ENCODE assay signal across 1 cellular context in genomic region chr21:41750532-41751151, GRCh38.
TF ChIP-seq lines count a peak whose summit lies in the region.

No MANE protein-coding gene starts in this region.

TF ChIP-seq in HepG2, 621 proteins besides CTCF, POLR2A, EP300 and RAD21 (continued from another document):
- TF ChIP-seq, protein P1, sequence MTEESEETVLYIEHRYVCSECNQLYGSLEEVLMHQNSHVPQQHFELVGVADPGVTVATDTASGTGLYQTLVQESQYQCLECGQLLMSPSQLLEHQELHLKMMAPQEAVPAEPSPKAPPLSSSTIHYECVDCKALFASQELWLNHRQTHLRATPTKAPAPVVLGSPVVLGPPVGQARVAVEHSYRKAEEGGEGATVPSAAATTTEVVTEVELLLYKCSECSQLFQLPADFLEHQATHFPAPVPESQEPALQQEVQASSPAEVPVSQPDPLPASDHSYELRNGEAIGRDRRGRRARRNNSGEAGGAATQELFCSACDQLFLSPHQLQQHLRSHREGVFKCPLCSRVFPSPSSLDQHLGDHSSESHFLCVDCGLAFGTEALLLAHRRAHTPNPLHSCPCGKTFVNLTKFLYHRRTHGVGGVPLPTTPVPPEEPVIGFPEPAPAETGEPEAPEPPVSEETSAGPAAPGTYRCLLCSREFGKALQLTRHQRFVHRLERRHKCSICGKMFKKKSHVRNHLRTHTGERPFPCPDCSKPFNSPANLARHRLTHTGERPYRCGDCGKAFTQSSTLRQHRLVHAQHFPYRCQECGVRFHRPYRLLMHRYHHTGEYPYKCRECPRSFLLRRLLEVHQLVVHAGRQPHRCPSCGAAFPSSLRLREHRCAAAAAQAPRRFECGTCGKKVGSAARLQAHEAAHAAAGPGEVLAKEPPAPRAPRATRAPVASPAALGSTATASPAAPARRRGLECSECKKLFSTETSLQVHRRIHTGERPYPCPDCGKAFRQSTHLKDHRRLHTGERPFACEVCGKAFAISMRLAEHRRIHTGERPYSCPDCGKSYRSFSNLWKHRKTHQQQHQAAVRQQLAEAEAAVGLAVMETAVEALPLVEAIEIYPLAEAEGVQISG (CRISPR knock-in tag; IDR thresholded peaks at IDR 0.05): 0 out of 2 replicates have a peak, but pooled peaks have one; percentile 40
- TF ChIP-seq, protein P2, sequence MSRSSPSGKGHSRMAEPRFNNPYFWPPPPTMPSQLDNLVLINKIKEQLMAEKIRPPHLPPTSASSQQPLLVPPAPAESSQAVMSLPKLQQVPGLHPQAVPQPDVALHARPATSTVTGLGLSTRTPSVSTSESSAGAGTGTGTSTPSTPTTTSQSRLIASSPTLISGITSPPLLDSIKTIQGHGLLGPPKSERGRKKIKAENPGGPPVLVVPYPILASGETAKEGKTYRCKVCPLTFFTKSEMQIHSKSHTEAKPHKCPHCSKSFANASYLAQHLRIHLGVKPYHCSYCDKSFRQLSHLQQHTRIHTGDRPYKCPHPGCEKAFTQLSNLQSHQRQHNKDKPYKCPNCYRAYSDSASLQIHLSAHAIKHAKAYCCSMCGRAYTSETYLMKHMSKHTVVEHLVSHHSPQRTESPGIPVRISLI (CRISPR knock-in tag; IDR thresholded peaks at IDR 0.05; ENCODE audit: borderline replicate concordance): no peak
- TF ChIP-seq SYNCRIP (IDR thresholded peaks at IDR 0.05; ENCODE audit: insufficient read depth, low read depth, low read length): no peak
- no peak for TF ChIP-seq RFX5 (IDR thresholded peaks at IDR 0.05; ENCODE audit: low read depth, low read length)
- no peak for TF ChIP-seq ZNF672 (CRISPR knock-in tag; IDR thresholded peaks at IDR 0.05)
- no peak for TF ChIP-seq PRMT3 (CRISPR knock-in tag; IDR thresholded peaks at IDR 0.05; ENCODE audit: borderline replicate concordance, low read depth)
- no peak for TF ChIP-seq TCF7 (IDR thresholded peaks at IDR 0.05; ENCODE audit: low read depth)
- no peak for TF ChIP-seq NFRKB (IDR thresholded peaks at IDR 0.05)
- no peak for TF ChIP-seq HCFC1 (IDR thresholded peaks at IDR 0.05; ENCODE audit: low read depth, low read length)
- TF ChIP-seq ZNF12 (CRISPR knock-in tag; IDR thresholded peaks at IDR 0.05): no peak
- no peak for TF ChIP-seq ARID2 (CRISPR knock-in tag; IDR thresholded peaks at IDR 0.05; ENCODE audit: borderline replicate concordance)
- TF ChIP-seq MXD1 (CRISPR knock-in tag; IDR thresholded peaks at IDR 0.05): no peak
- TF ChIP-seq JDP2 (CRISPR knock-in tag; IDR thresholded peaks at IDR 0.05; ENCODE audit: borderline replicate concordance): no peak
- peak; percentile 67 for TF ChIP-seq ZMYM4 (CRISPR knock-in tag; IDR thresholded peaks at IDR 0.05)
- peak; percentile 93 for TF ChIP-seq RARA (CRISPR knock-in tag; IDR thresholded peaks at IDR 0.05)
- TF ChIP-seq, protein P3, sequence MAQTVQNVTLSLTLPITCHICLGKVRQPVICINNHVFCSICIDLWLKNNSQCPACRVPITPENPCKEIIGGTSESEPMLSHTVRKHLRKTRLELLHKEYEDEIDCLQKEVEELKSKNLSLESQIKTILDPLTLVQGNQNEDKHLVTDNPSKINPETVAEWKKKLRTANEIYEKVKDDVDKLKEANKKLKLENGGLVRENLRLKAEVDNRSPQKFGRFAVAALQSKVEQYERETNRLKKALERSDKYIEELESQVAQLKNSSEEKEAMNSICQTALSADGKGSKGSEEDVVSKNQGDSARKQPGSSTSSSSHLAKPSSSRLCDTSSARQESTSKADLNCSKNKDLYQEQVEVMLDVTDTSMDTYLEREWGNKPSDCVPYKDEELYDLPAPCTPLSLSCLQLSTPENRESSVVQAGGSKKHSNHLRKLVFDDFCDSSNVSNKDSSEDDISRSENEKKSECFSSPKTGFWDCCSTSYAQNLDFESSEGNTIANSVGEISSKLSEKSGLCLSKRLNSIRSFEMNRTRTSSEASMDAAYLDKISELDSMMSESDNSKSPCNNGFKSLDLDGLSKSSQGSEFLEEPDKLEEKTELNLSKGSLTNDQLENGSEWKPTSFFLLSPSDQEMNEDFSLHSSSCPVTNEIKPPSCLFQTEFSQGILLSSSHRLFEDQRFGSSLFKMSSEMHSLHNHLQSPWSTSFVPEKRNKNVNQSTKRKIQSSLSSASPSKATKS (CRISPR knock-in tag; IDR thresholded peaks at IDR 0.05): no peak
- peak; percentile 91 for TF ChIP-seq FOXO1 (CRISPR knock-in tag; IDR thresholded peaks at IDR 0.05)
- no peak for TF ChIP-seq ZFP36L2 (CRISPR knock-in tag; IDR thresholded peaks at IDR 0.05)
- TF ChIP-seq, protein P4, sequence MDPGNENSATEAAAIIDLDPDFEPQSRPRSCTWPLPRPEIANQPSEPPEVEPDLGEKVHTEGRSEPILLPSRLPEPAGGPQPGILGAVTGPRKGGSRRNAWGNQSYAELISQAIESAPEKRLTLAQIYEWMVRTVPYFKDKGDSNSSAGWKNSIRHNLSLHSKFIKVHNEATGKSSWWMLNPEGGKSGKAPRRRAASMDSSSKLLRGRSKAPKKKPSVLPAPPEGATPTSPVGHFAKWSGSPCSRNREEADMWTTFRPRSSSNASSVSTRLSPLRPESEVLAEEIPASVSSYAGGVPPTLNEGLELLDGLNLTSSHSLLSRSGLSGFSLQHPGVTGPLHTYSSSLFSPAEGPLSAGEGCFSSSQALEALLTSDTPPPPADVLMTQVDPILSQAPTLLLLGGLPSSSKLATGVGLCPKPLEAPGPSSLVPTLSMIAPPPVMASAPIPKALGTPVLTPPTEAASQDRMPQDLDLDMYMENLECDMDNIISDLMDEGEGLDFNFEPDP (CRISPR knock-in tag; conservative IDR thresholded peaks at IDR 0.05): 0 out of 2 replicates have a peak, but pooled peaks have one; percentile 55
- TF ChIP-seq SRF (IDR thresholded peaks at IDR 0.05; ENCODE audit: low read depth, low read length): no peak
- TF ChIP-seq, protein P5, sequence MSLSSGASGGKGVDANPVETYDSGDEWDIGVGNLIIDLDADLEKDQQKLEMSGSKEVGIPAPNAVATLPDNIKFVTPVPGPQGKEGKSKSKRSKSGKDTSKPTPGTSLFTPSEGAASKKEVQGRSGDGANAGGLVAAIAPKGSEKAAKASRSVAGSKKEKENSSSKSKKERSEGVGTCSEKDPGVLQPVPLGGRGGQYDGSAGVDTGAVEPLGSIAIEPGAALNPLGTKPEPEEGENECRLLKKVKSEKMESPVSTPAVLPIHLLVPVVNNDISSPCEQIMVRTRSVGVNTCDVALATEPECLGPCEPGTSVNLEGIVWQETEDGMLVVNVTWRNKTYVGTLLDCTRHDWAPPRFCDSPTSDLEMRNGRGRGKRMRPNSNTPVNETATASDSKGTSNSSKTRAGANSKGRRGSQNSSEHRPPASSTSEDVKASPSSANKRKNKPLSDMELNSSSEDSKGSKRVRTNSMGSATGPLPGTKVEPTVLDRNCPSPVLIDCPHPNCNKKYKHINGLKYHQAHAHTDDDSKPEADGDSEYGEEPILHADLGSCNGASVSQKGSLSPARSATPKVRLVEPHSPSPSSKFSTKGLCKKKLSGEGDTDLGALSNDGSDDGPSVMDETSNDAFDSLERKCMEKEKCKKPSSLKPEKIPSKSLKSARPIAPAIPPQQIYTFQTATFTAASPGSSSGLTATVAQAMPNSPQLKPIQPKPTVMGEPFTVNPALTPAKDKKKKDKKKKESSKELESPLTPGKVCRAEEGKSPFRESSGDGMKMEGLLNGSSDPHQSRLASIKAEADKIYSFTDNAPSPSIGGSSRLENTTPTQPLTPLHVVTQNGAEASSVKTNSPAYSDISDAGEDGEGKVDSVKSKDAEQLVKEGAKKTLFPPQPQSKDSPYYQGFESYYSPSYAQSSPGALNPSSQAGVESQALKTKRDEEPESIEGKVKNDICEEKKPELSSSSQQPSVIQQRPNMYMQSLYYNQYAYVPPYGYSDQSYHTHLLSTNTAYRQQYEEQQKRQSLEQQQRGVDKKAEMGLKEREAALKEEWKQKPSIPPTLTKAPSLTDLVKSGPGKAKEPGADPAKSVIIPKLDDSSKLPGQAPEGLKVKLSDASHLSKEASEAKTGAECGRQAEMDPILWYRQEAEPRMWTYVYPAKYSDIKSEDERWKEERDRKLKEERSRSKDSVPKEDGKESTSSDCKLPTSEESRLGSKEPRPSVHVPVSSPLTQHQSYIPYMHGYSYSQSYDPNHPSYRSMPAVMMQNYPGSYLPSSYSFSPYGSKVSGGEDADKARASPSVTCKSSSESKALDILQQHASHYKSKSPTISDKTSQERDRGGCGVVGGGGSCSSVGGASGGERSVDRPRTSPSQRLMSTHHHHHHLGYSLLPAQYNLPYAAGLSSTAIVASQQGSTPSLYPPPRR (CRISPR knock-in tag; IDR thresholded peaks at IDR 0.05; ENCODE audit: borderline replicate concordance): peak; percentile 77; the same call in 1 of the 2 replicates
- TF ChIP-seq SMYD3 (CRISPR knock-in tag; IDR thresholded peaks at IDR 0.05): no peak
- TF ChIP-seq ZNF792 (CRISPR knock-in tag; IDR thresholded peaks at IDR 0.05): no peak
- no peak for TF ChIP-seq ZNF879 (CRISPR knock-in tag; IDR thresholded peaks at IDR 0.05)
- TF ChIP-seq SETDB1 (CRISPR knock-in tag; IDR thresholded peaks at IDR 0.05; ENCODE audit: borderline replicate concordance): no peak
- peak; percentile 84; the same call in 1 of the 2 replicates for TF ChIP-seq PITX1 (CRISPR knock-in tag; IDR thresholded peaks at IDR 0.05)
- no peak for TF ChIP-seq ZKSCAN5 (CRISPR knock-in tag; IDR thresholded peaks at IDR 0.05)
- TF ChIP-seq ZNF24 (IDR thresholded peaks at IDR 0.05): no peak
- no peak for TF ChIP-seq ZNF274 (CRISPR knock-in tag; IDR thresholded peaks at IDR 0.05)
- TF ChIP-seq, protein P6, sequence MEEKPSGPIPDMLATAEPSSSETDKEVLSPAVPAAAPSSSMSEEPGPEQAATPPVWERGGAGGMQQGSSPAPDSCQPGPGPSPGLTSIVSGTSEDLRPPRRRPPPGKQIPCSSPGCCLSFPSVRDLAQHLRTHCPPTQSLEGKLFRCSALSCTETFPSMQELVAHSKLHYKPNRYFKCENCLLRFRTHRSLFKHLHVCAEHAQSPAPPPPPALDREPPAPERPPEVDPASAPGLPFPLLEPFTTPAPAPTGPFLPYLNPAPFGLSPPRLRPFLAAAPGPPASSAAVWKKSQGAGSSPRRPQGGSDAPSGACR (CRISPR knock-in tag; IDR thresholded peaks at IDR 0.05): 0 out of 2 replicates have a peak, but pooled peaks have one; percentile 66
- no peak for TF ChIP-seq ZNF563 (CRISPR knock-in tag; IDR thresholded peaks at IDR 0.05)
- no peak for TF ChIP-seq ZNF773 (CRISPR knock-in tag; IDR thresholded peaks at IDR 0.05; ENCODE audit: borderline replicate concordance)
- TF ChIP-seq ZBTB40 (IDR thresholded peaks at IDR 0.05): no peak
- no peak for TF ChIP-seq ZBTB40 (CRISPR knock-in tag; IDR thresholded peaks at IDR 0.05)
- TF ChIP-seq ZNF232 (CRISPR knock-in tag; IDR thresholded peaks at IDR 0.05; ENCODE audit: borderline replicate concordance): no peak
- no peak for TF ChIP-seq SMARCC2 (IDR thresholded peaks at IDR 0.05)
TF ChIP-seq in HepG2: peak in this region for 137.
